11 cellular contexts compared by ENCODE assay signal in genomic region chr10:92822964-92823363, GRCh38. TPM values are rescaled to one million over a fixed set of nuclear protein-coding genes. Genes with fewer than 3 reads are reported as not detected.
A peak's percentile ranks its signal among the peaks of the same experiment; 100 is the strongest.
DNase-seq lines count a peak whose midpoint lies in the region; ATAC-seq and TF ChIP-seq lines count a peak whose summit lies in the region.
"Had no signal": no experiment of that assay in that cellular context is flagged by ENCODE, and none has a peak within 500 bp of the region (broad histone marks: within the 10 kb centered on the region; RNA-seq: fewer than 3 reads in every experiment).

No MANE protein-coding gene starts in this region.

- no peak overlapping the region for H4K91ac ChIP-seq in mesenchymal stem cell (ENCODE audit: low read length)

- no peaks in the 10 kb centered on the region for H3K79me1 ChIP-seq in mesenchymal stem cell (replicated peaks; ENCODE audit: low read length, poor library complexity, severe bottlenecking)

- H3K4me2 ChIP-seq in mesenchymal stem cell (ENCODE audit: low read length, poor library complexity, severe bottlenecking), result no peak overlapping the region

- peak overlapping the region in 1 of 2 experiments; percentile 29 for H3K4ac ChIP-seq in mesenchymal stem cell (ENCODE audit: low read depth in 1 of 2, low read length in 2 of 2)

- H2AK5ac ChIP-seq in mesenchymal stem cell (ENCODE audit: low read length, severe bottlenecking), result no peak overlapping the region

- H3K27ac ChIP-seq in mesenchymal stem cell (ENCODE audit: low read length, poor library complexity, severe bottlenecking), result no peak overlapping the region

- ATAC-seq in GM21825 (IDR thresholded peaks at IDR 0.05; ENCODE audit: unreplicated experiment), result no peak
- ATAC-seq in HG03280 (IDR thresholded peaks at IDR 0.05; ENCODE audit: unreplicated experiment), result no peak
- no peak for ATAC-seq in GM19463 (IDR thresholded peaks at IDR 0.05; ENCODE audit: unreplicated experiment)

- H2AFZ ChIP-seq in mesenchymal stem cell (ENCODE audit: low read depth, low read length), result no peak overlapping the region

- H3K27me3 ChIP-seq in mesenchymal stem cell (ENCODE audit: control insufficient read depth in 1 of 2, insufficient read depth in 1 of 2, low read length in 2 of 2), result no peaks in the 10 kb centered on the region

- no peak overlapping the region for H2BK15ac ChIP-seq in mesenchymal stem cell (ENCODE audit: low read depth, poor library complexity, severe bottlenecking)

- WGBS in mesenchymal stem cell, result 84% methylated on average over 7 of the region's 9 CpGs

- DNase-seq in DMS114 treated with DMSO at 0.1 percent for 48 hours (lab: John Stamatoyannopoulos, UW; ENCODE audit: unreplicated experiment) (peak; percentile 26), LHCN-M2 (ENCODE audit: low read depth) (peak; percentile 34), choroid plexus epithelial cell (ENCODE audit: low read depth) (peak; percentile 78), mesenchymal stem cell (peak; percentile 40), SK-N-DZ (ENCODE audit: low spot score) (no peak)
- DNase-seq: activated CD4-positive, alpha-beta T cell treated with anti-CD3 and anti-CD28 coated beads, Interleukin-2, amount 10 ng/mL, durations not matched to agents 7 days and 5 days; NCI-H524 treated with DMSO at 0.1 percent for 48 hours had no signal

- peak overlapping the region; percentile 10 to 49 for H3K18ac ChIP-seq in mesenchymal stem cell (ENCODE audit: low read depth in 1 of 2, low read length in 2 of 2)

- no peak overlapping the region for H3K9ac ChIP-seq in mesenchymal stem cell (ENCODE audit: low read length)

- no peak overlapping the region for H2BK5ac ChIP-seq in mesenchymal stem cell (ENCODE audit: low read depth, low read length, poor library complexity, severe bottlenecking)

- H3K4me1 ChIP-seq in mesenchymal stem cell (ENCODE audit: control insufficient read depth, insufficient read depth, low read depth, low read length), result no peaks in the 10 kb centered on the region

- H3K14ac ChIP-seq in mesenchymal stem cell (ENCODE audit: low read length in 2 of 2), result no peak overlapping the region

- H2BK120ac ChIP-seq in mesenchymal stem cell (ENCODE audit: low read depth, low read length), result no peak overlapping the region

- no peaks in the 10 kb centered on the region for H3K36me3 ChIP-seq in mesenchymal stem cell (ENCODE audit: control insufficient read depth in 1 of 2, insufficient read depth in 2 of 2, low read depth in 1 of 2, low read length in 2 of 2)

- peak; percentile 50 for TF ChIP-seq CTCF in choroid plexus epithelial cell (conservative IDR thresholded peaks at IDR 0.05; ENCODE audit: low read depth, low read length)

- peak overlapping the region; percentile 76 for H4K8ac ChIP-seq in mesenchymal stem cell (ENCODE audit: low read length)

- H3K4me3 ChIP-seq in choroid plexus epithelial cell (ENCODE audit: low read depth, low read length) (no peak overlapping the region), mesenchymal stem cell (ENCODE audit: insufficient read depth in 1 of 2, low read depth in 1 of 2, low read length in 2 of 2) (no peak overlapping the region)
- H3K4me3 ChIP-seq: skin epidermis had no signal

- H3K23ac ChIP-seq in mesenchymal stem cell (ENCODE audit: low read length in 2 of 2), result no peak overlapping the region

- peak overlapping the region in 1 of 2 experiments; percentile 82 for H2BK12ac ChIP-seq in mesenchymal stem cell (ENCODE audit: low read length in 2 of 2)

- no peaks in the 10 kb centered on the region for H3K9me3 ChIP-seq in mesenchymal stem cell (ENCODE audit: control insufficient read depth, low read length)

RNA-seq across cellular contexts. Expression of gene EXOC6, which starts 25.4 kb away (rescaled TPM):
- total RNA-seq in LHCN-M2 (2014; rRNA removed), result 1.9 and 4.3 TPM in 2 replicates
- polyA plus RNA-seq in LHCN-M2 (2012), result 2.0 TPM
- polyA plus RNA-seq in mesenchymal stem cell (2013, experiment 1 of 2), result 6.3 TPM
- 6.8 TPM for polyA plus RNA-seq in mesenchymal stem cell (2013, experiment 2 of 2)
- polyA plus RNA-seq in SK-N-DZ (2014; cell fraction: cytosol; rRNA removed), result 13.9 and 17.8 TPM in 2 replicates
- polyA plus RNA-seq in SK-N-DZ (2014; cell fraction: nucleus; rRNA removed), result 9.9 and 11.1 TPM in 2 replicates
